1 cellular context compared by ENCODE assay signal in genomic region chr18:10210077-10210476, GRCh38.
TF ChIP-seq lines count a peak whose summit lies in the region.

No MANE protein-coding gene starts in this region.

TF ChIP-seq in GM23338, 12 proteins besides CTCF, POLR2A, EP300 and RAD21 (continued from another document):
- TF ChIP-seq ZNF462 (CRISPR knock-in tag; IDR thresholded peaks at IDR 0.05) = no peak
- no peak for TF ChIP-seq NANOG (IDR thresholded peaks at IDR 0.05; ENCODE audit: borderline replicate concordance)
- TF ChIP-seq ZNF114 (CRISPR knock-in tag; IDR thresholded peaks at IDR 0.05) = no peak
- no peak for TF ChIP-seq ETS1 (IDR thresholded peaks at IDR 0.05)
- no peak for TF ChIP-seq CREB1 (CRISPR knock-in tag; IDR thresholded peaks at IDR 0.05; ENCODE audit: low read depth)
- no peak for TF ChIP-seq EZH2phosphoT487 (IDR thresholded peaks at IDR 0.05; ENCODE audit: unreplicated experiment)
- no peak for TF ChIP-seq STAT1 (IDR thresholded peaks at IDR 0.05; ENCODE audit: unreplicated experiment)
- TF ChIP-seq REST (IDR thresholded peaks at IDR 0.05; ENCODE audit: unreplicated experiment) = no peak
- TF ChIP-seq POLR2AphosphoS5 (IDR thresholded peaks at IDR 0.05; ENCODE audit: low read depth) = no peak
- TF ChIP-seq JUNB (IDR thresholded peaks at IDR 0.05; ENCODE audit: unreplicated experiment) = no peak
TF ChIP-seq in GM23338: peak in this region for 0.
